ENCODE assay signal across 10 cellular contexts in the genomic region with DNA sequence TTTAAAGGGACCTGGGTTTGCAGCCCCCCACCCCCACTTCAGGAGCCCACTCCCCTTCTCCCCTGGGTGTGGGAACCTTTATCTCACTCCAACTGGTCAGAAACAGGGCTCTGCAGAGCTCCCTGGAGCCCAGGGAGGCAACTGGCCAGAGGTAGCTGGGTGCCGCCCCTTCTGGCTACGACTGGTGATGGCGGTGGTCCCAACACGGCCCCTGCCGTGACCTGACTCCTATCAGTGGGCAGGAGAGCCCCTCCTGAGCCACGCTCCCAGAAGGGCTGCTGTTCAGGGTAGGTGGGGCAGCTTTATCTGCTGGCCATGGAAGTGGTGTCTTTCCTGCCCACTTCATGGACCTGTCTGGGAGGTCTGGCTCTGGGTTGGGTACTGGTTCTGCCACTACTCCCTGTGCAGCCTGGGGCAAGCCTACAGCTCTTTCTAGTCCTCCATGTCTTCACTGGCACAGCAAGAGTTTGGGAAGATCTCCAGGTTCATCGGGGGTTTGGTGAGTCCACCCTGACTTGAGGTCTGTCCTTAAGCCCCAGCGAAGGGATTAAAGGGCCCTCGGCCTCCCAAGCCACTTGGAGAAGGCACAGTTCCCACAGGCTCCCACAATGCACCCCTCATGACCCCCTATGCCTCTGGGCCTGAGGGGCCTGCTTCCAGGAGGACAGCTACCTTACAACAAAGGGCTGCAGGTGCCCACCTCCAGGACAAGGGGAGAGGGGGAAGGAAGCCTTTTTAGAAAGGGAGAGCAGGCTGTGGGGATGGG. TPM values are rescaled to one million over a fixed set of nuclear protein-coding genes. Genes with fewer than 3 reads are reported as not detected.
DNase-seq lines count a peak whose midpoint lies in the region; ATAC-seq and TF ChIP-seq lines count a peak whose summit lies in the region.
"Had no signal": no experiment of that assay in that cellular context is flagged by ENCODE, and none has a peak within 500 bp of the region (broad histone marks: within the 10 kb centered on the region; RNA-seq: fewer than 3 reads in every experiment).

No MANE protein-coding gene starts in this region.

- no peak overlapping the region for H3K4me3 Mint-ChIP-seq in T-cell
- H3K4me3 Mint-ChIP-seq in dendritic cell treated with granulocyte-macrophage colony-stimulating factor and Interleukin-4, amounts not matched to agents 40 ng/mL and 50 ng/mL, for 4 days, result no peak overlapping the region
- no peak overlapping the region for H3K4me3 Mint-ChIP-seq in activated CD8-positive, alpha-beta T cell treated with anti-CD3 and anti-CD28 coated beads, Interleukin-2, amount 10 ng/mL, durations not matched to agents 7 days and 5 days

- no peaks in the 10 kb centered on the region for H3K36me3 Mint-ChIP-seq in T-cell
- peaks cover 21% of the 10 kb centered on the region for H3K36me3 Mint-ChIP-seq in dendritic cell treated with granulocyte-macrophage colony-stimulating factor and Interleukin-4, amounts not matched to agents 40 ng/mL and 50 ng/mL, for 4 days (ENCODE audit: low read depth)
- no peaks in the 10 kb centered on the region for H3K36me3 Mint-ChIP-seq in activated naive CD4-positive, alpha-beta T cell treated with anti-CD3 and anti-CD28 coated beads, Interleukin-2, amount 50 U/mL, for 72 hours
- H3K36me3 Mint-ChIP-seq in activated CD8-positive, alpha-beta T cell treated with anti-CD3 and anti-CD28 coated beads, Interleukin-2, amount 10 ng/mL, durations not matched to agents 7 days and 5 days (ENCODE audit: low read depth), result peaks cover 8% of the 10 kb centered on the region
- H3K36me3 Mint-ChIP-seq: naive B cell had no signal

- no peak for ATAC-seq in T-cell (replicated peaks in 1 of 4)
- no peak for ATAC-seq in mucosa of descending colon
- no peak for ATAC-seq in thoracic aorta (ENCODE audit: insufficient number of reproducible peaks, low FRiP score, low read depth)
- ATAC-seq in activated naive CD4-positive, alpha-beta T cell treated with anti-CD3 and anti-CD28 coated beads, Interleukin-2, amount 50 U/mL, for 72 hours, result no peak
- no peak for ATAC-seq in activated CD8-positive, alpha-beta T cell treated with anti-CD3 and anti-CD28 coated beads, Interleukin-2, amount 10 ng/mL, durations not matched to agents 7 days and 5 days

- H3K36me3 ChIP-seq in mucosa of descending colon (ENCODE audit: low read depth), result no peaks in the 10 kb centered on the region
- peaks cover 5% of the 10 kb centered on the region for H3K36me3 ChIP-seq in thoracic aorta
- no peaks in the 10 kb centered on the region for H3K36me3 ChIP-seq in effector memory CD4-positive, alpha-beta T cell (ENCODE audit: control insufficient read depth, insufficient read depth, low read length)

- peak overlapping the region; percentile 5 to 86 for H3K27ac Mint-ChIP-seq in T-cell
- H3K27ac Mint-ChIP-seq in dendritic cell treated with granulocyte-macrophage colony-stimulating factor and Interleukin-4, amounts not matched to agents 40 ng/mL and 50 ng/mL, for 4 days, result peak overlapping the region; percentile 97
- H3K27ac Mint-ChIP-seq in activated naive CD4-positive, alpha-beta T cell treated with anti-CD3 and anti-CD28 coated beads, Interleukin-2, amount 50 U/mL, for 72 hours, result peak overlapping the region in 1 of 2 donors; percentile 26
- H3K27ac Mint-ChIP-seq in activated CD8-positive, alpha-beta T cell treated with anti-CD3 and anti-CD28 coated beads, Interleukin-2, amount 10 ng/mL, durations not matched to agents 7 days and 5 days, result no peak overlapping the region

- H3K9me3 ChIP-seq in mucosa of descending colon (no peaks in the 10 kb centered on the region), thoracic aorta (no peaks in the 10 kb centered on the region)
- H3K9me3 ChIP-seq in effector memory CD4-positive, alpha-beta T cell (ENCODE audit: control insufficient read depth, low read length), result no peaks in the 10 kb centered on the region

- intact Hi-C loops in dendritic cell treated with granulocyte-macrophage colony-stimulating factor and Interleukin-4, amounts not matched to agents 40 ng/mL and 50 ng/mL, for 4 days (cut with micrococcal nuclease), result no loop called here
- intact Hi-C loops in mucosa of descending colon (cut with DNase I, micrococcal nuclease), result loop anchor here in 1 of 2 donors (10.0 kb wide), 1 partner anchor 157 kb away; the partner anchor contains the start of gene RAI1

- peaks cover 40% of the 10 kb centered on the region for H3K4me1 ChIP-seq in mucosa of descending colon (ENCODE audit: low read depth)
- peaks cover 22 to 49% of the 10 kb centered on the region in 2 donors for H3K4me1 ChIP-seq in thoracic aorta (ENCODE audit: control insufficient read depth in 1 of 2, low read depth in 2 of 2)
- H3K4me1 ChIP-seq in effector memory CD4-positive, alpha-beta T cell (ENCODE audit: control insufficient read depth, insufficient read depth, low read length, poor library complexity, severe bottlenecking), result peaks cover 7% of the 10 kb centered on the region

- peaks cover 26 to 45% (median 40%) of the 10 kb centered on the region in 3 donors for H3K4me1 Mint-ChIP-seq in T-cell
- peaks cover 62% of the 10 kb centered on the region for H3K4me1 Mint-ChIP-seq in dendritic cell treated with granulocyte-macrophage colony-stimulating factor and Interleukin-4, amounts not matched to agents 40 ng/mL and 50 ng/mL, for 4 days (ENCODE audit: low read depth)
- H3K4me1 Mint-ChIP-seq in activated CD8-positive, alpha-beta T cell treated with anti-CD3 and anti-CD28 coated beads, Interleukin-2, amount 10 ng/mL, durations not matched to agents 7 days and 5 days (ENCODE audit: low read depth), result peaks cover 56% of the 10 kb centered on the region

- H3K27me3 Mint-ChIP-seq in T-cell, result no peaks in the 10 kb centered on the region
- no peaks in the 10 kb centered on the region for H3K27me3 Mint-ChIP-seq in dendritic cell treated with granulocyte-macrophage colony-stimulating factor and Interleukin-4, amounts not matched to agents 40 ng/mL and 50 ng/mL, for 4 days
- H3K27me3 Mint-ChIP-seq in activated CD8-positive, alpha-beta T cell treated with anti-CD3 and anti-CD28 coated beads, Interleukin-2, amount 10 ng/mL, durations not matched to agents 7 days and 5 days (ENCODE audit: low read depth), result no peaks in the 10 kb centered on the region
- H3K27me3 Mint-ChIP-seq: naive B cell had no signal

- no peaks in the 10 kb centered on the region for H3K27me3 ChIP-seq in thoracic aorta (replicated peaks; ENCODE audit: insufficient read depth)
- no peaks in the 10 kb centered on the region for H3K27me3 ChIP-seq in effector memory CD4-positive, alpha-beta T cell (replicated peaks; ENCODE audit: control insufficient read depth, insufficient read depth, low read length, poor library complexity, severe bottlenecking)

- H3K27ac ChIP-seq in thoracic aorta, result peak overlapping the region; percentile 97 to 99
- H3K27ac ChIP-seq in effector memory CD4-positive, alpha-beta T cell (ENCODE audit: insufficient read depth, low read length, poor library complexity, severe bottlenecking), result no peak overlapping the region
- H3K27ac ChIP-seq: KMS-11 had no signal

- CTCF ChIA-PET in T-cell (lab: Charles Lee), result no interaction called here
- CTCF ChIA-PET in activated CD8-positive, alpha-beta T cell treated with anti-CD3 and anti-CD28 coated beads, Interleukin-2, amount 10 ng/mL, durations not matched to agents 7 days and 5 days (lab: Charles Lee), result interaction anchor here (1.2 kb wide), 1 partner anchor 18 kb away, joined by 3 read pairs; no protein-coding TSS in a partner anchor

- H3K4me3 ChIP-seq in mucosa of descending colon (no peak overlapping the region), thoracic aorta (no peak overlapping the region)
- no peak overlapping the region for H3K4me3 ChIP-seq in effector memory CD4-positive, alpha-beta T cell (ENCODE audit: insufficient read depth, low read depth, low read length, poor library complexity, severe bottlenecking)

- TF ChIP-seq CTCF in mucosa of descending colon (IDR thresholded peaks at IDR 0.05) (no peak), thoracic aorta (IDR thresholded peaks at IDR 0.05) (no peak)

- POLR2A ChIA-PET in T-cell (lab: Charles Lee), result interaction anchor here in 1 of 2 donors (0.6 kb wide), 1 partner anchor 14 kb away, joined by 3 read pairs; no protein-coding TSS in a partner anchor
- POLR2A ChIA-PET in activated CD8-positive, alpha-beta T cell treated with anti-CD3 and anti-CD28 coated beads, Interleukin-2, amount 10 ng/mL, durations not matched to agents 7 days and 5 days (lab: Charles Lee), result interaction anchor here (1.7 to 2.5 kb wide), 2 partner anchors 7 to 12 kb away, joined by 7 to 14 read pairs; no protein-coding TSS in a partner anchor

- DNase-seq in T-cell (no peak), mucosa of descending colon (peak in 2 of 3 donors; percentile 8 to 54), thoracic aorta (ENCODE audit: low spot score) (no peak)
- DNase-seq in activated naive CD4-positive, alpha-beta T cell treated with anti-CD3 and anti-CD28 coated beads, Interleukin-2, amount 50 U/mL, for 72 hours (ENCODE audit: low spot score in 2 of 2), result no peak
- DNase-seq in effector memory CD4-positive, alpha-beta T cell, result no peak
- no peak for DNase-seq in activated CD8-positive, alpha-beta T cell treated with anti-CD3 and anti-CD28 coated beads, Interleukin-2, amount 10 ng/mL, durations not matched to agents 7 days and 5 days
- DNase-seq: glutamatergic neuron, naive B cell had no signal

- H3K9me3 Mint-ChIP-seq in T-cell, result no peaks in the 10 kb centered on the region
- H3K9me3 Mint-ChIP-seq in dendritic cell treated with granulocyte-macrophage colony-stimulating factor and Interleukin-4, amounts not matched to agents 40 ng/mL and 50 ng/mL, for 4 days, result no peaks in the 10 kb centered on the region
- H3K9me3 Mint-ChIP-seq in activated naive CD4-positive, alpha-beta T cell treated with anti-CD3 and anti-CD28 coated beads, Interleukin-2, amount 50 U/mL, for 72 hours, result no peaks in the 10 kb centered on the region
- H3K9me3 Mint-ChIP-seq in activated CD8-positive, alpha-beta T cell treated with anti-CD3 and anti-CD28 coated beads, Interleukin-2, amount 10 ng/mL, durations not matched to agents 7 days and 5 days (ENCODE audit: insufficient read depth), result no peaks in the 10 kb centered on the region
- H3K9me3 Mint-ChIP-seq: naive B cell had no signal

RNA-seq across cellular contexts. Expression of gene SREBF1, which starts 5.5 kb away (rescaled TPM):
- total RNA-seq in T-cell, result 100 to 1,000 TPM in 2 of 5 donors, 10 to 100 TPM in 3; 24.6 to 279 (median 38.9) TPM
- 100 to 1,000 TPM; 161 to 179 (median 170) TPM for total RNA-seq in mucosa of descending colon
- 10 to 100 TPM; 56.2 to 64.2 TPM for total RNA-seq in thoracic aorta
- total RNA-seq in activated naive CD4-positive, alpha-beta T cell treated with anti-CD3 and anti-CD28 coated beads, Interleukin-2, amount 50 U/mL, for 72 hours, result 100 to 1,000 TPM in 1 of 2 donors, 10 to 100 TPM in 1; 67.2 to 103 TPM
- 100 to 1,000 TPM; 212 to 254 TPM for total RNA-seq in activated CD8-positive, alpha-beta T cell treated with anti-CD3 and anti-CD28 coated beads, Interleukin-2, amount 10 ng/mL, durations not matched to agents 7 days and 5 days

Comparison
In these comparisons a context has a peak if more than half of its experiments do, and no peak if none do; other contexts are left out.
1. DNase-seq: peak in mucosa of descending colon (2 of 3); none in T-cell (0 of 34), thoracic aorta (single experiment), activated naive CD4-positive, alpha-beta T cell treated with anti-CD3 and anti-CD28 coated beads, Interleukin-2, amount 50 U/mL, for 72 hours (0 of 2), effector memory CD4-positive, alpha-beta T cell (0 of 3) and activated CD8-positive, alpha-beta T cell treated with anti-CD3 and anti-CD28 coated beads, Interleukin-2, amount 10 ng/mL, durations not matched to agents 7 days and 5 days (single experiment).